ENCODE assay signal across 14 cellular contexts in the genomic region with DNA sequence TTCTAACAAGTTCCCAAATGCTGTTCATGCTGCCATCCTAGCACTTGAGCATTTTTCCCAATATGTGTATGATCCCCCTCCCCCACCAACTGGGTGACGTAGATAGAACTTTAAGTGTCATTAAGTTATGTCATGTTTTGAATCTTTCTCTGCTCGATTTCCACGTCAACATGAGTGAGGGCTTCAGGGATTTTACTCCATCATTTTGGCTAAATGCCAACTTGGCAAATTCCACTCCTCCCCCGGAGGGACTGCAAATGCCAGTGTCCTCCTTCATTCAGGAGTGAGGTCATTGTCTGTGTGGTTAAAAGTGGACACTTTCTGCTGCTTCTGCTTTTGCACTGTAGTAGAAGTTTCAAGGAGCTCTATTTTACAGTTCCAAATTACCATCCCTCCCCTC.
A peak's percentile ranks its signal among the peaks of the same experiment; 100 is the strongest.
DNase-seq lines count a peak whose midpoint lies in the region; ATAC-seq and TF ChIP-seq lines count a peak whose summit lies in the region.
"Had no signal": no experiment of that assay in that cellular context is flagged by ENCODE, and none has a peak within 500 bp of the region (broad histone marks: within the 10 kb centered on the region; RNA-seq: fewer than 3 reads in every experiment).

No MANE protein-coding gene starts in this region.

- no peak for TF ChIP-seq CTCF in VCaP (conservative IDR thresholded peaks at IDR 0.05)

- DNase-seq in Right ventricle myocardium inferior (ENCODE audit: missing footprints) (no peak), cardiac septum (ENCODE audit: low spot score) (no peak), iris pigment epithelial cell (ENCODE audit: low read depth) (peak; percentile 26), T-helper 2 cell (no peak)
- no peak for DNase-seq in activated CD4-positive, alpha-beta T cell treated with anti-CD3 and anti-CD28 coated beads for 1 hour
- DNase-seq in activated T-cell treated with anti-CD3 and anti-CD28 coated beads, Interleukin-2, amount 50 U/mL, for 1 hour = no peak
- DNase-seq: GOT3; NCI-H774; stimulated activated naive CD4-positive, alpha-beta T cell treated with Interleukin-2 at 50 U/mL for 16 hours had no signal

- ATAC-seq in Right ventricle myocardium inferior (peak; percentile 57), HG02642 (IDR thresholded peaks at IDR 0.05; ENCODE audit: poor library complexity, unreplicated experiment) (no peak)

- H3K27ac ChIP-seq in VCaP = peak overlapping the region; percentile 79
- H3K27ac ChIP-seq: BLaER1, cardiac muscle cell, HL-60 had no signal

- intact Hi-C loops in Right ventricle myocardium inferior (cut with DNase I) (no loop called here), cardiac septum (cut with DNase I) (no loop called here)
